Comparison of ENCODE assay signal across 8 cellular contexts in the genomic region with DNA sequence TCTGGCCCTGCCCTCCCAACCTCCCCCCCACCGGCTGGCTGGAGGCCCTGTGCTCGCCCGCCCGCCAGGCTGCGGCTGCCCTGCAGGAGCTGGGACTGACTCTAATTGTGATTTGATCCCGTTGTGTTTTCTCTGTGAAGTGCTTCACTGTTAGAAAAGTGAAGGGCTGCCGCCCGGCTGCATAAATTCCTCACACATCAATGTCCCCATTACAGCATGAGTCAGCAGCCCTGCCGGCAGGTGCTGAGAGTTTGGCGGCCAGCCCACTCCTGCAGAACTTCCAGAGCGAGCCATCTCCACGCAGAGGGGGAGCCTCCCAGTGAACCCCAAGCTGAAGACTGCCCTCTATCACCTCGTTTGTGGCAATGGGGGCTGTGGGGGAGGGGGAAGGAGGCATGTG.
DNase-seq lines count a peak whose midpoint lies in the region; ATAC-seq and TF ChIP-seq lines count a peak whose summit lies in the region.

No MANE protein-coding gene starts in this region.

- ATAC-seq in body of pancreas (peak; percentile 78), HG02623 (IDR thresholded peaks at IDR 0.05; ENCODE audit: unreplicated experiment) (no peak), HG03159 (IDR thresholded peaks at IDR 0.05; ENCODE audit: unreplicated experiment) (no peak)

- H3K36me3 ChIP-seq in body of pancreas (replicated peaks in 1 of 2; ENCODE audit: insufficient read depth in 1 of 2, low read depth in 2 of 2) = no peaks in the 10 kb centered on the region

- no peaks in the 10 kb centered on the region for H3K27me3 ChIP-seq in body of pancreas

- no peaks in the 10 kb centered on the region for H3K9me3 ChIP-seq in body of pancreas

- peak overlapping the region; percentile 77 for H3K27ac ChIP-seq in C4-2B
- peak overlapping the region; percentile 61 to 78 (median 76) for H3K27ac ChIP-seq in body of pancreas

- peaks cover 18% of the 10 kb centered on the region for H3K4me1 ChIP-seq in body of pancreas

- 2 to 7% methylated on average over 8 to 12 of the region's 13 CpGs for WGBS in body of pancreas, 2 donors

- no peak overlapping the region for H3K4me3 ChIP-seq in body of pancreas

- intact Hi-C loops in body of pancreas (cut with DNase I) = no loop called here

- TF ChIP-seq POLR2A in body of pancreas (IDR thresholded peaks at IDR 0.05) = no peak

- peak; percentile 84 to 96 (median 88) for DNase-seq in NCI-H1417 (lab: John Stamatoyannopoulos, UW)
- peak; percentile 81 to 90 (median 88) for DNase-seq in body of pancreas
- peak; percentile 86 for DNase-seq in left kidney (ENCODE audit: low read depth, low spot score)
- no peak for DNase-seq in NCI-H526 treated with DMSO at 0.1 percent for 48 hours (lab: John Stamatoyannopoulos, UW)
- DNase-seq in activated CD4-positive, alpha-beta T cell treated with anti-CD3 and anti-CD28 coated beads for 4 hours = no peak

- TF ChIP-seq CTCF in C4-2B (conservative IDR thresholded peaks at IDR 0.05) (no peak), body of pancreas (IDR thresholded peaks at IDR 0.05) (peak in 2 of 7 experiments; percentile 14 to 16)

Comparison
In these comparisons a context has a peak if more than half of its experiments do, and no peak if none do; other contexts are left out.
1. DNase-seq: peak in NCI-H1417 (3 of 3), body of pancreas (4 of 4) and left kidney (single experiment); none in NCI-H526 treated with DMSO at 0.1 percent for 48 hours (single experiment) and activated CD4-positive, alpha-beta T cell treated with anti-CD3 and anti-CD28 coated beads for 4 hours (0 of 2).